33 cellular contexts compared by ENCODE assay signal in the genomic region with DNA sequence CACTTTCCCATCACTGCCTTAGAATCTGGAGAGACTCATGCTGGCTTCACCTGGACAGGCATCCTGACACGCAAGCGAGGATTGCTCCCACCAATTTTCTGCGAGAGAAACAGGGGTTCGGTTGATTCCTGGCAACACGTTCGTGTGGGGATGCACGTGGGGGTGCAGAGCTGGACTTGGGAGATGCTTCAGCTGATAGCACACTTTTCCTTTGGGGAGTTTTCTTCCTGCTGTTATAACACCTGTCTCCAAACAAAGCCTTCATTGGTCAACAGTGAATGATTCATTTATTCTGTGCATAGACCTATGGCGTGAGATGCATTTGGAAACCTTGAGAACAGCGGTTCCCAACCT.
"Had no signal": no experiment of that assay in that cellular context is flagged by ENCODE, and none has a peak within 500 bp of the region (broad histone marks: within the 10 kb centered on the region; RNA-seq: fewer than 3 reads in every experiment).

No MANE protein-coding gene starts in this region.

- H3K4me2 ChIP-seq: KMS-11 had no signal

- H3K4me3 ChIP-seq: MG63 had no signal

- H3K9ac ChIP-seq: KMS-11 had no signal

- H3K36me3 ChIP-seq: MG63 had no signal

- DNase-seq: Karpas-422, Kasumi-1, KG1, MM.1S, MV-4-11, NCI-H1048, NCI-H1092, NCI-H1092 treated with DMSO at 0.1 percent for 48 hours, NCI-H1105 treated with DMSO at 0.1 percent for 48 hours, NCI-H1417, NCI-H1417 treated with DMSO at 0.1 percent for 48 hours, NCI-H1436, NCI-H1436 treated with DMSO at 0.1 percent for 48 hours, NCI-H146, NCI-H1694, NCI-H187, NCI-H187 treated with DMSO at 0.1 percent for 48 hours, NCI-H1930, NCI-H2029, NCI-H2029 treated with DMSO at 0.1 percent for 48 hours, NCI-H2081, NCI-H2081 treated with DMSO at 0.1 percent for 48 hours, NCI-H2107, NCI-H2171, NCI-H2171 treated with DMSO at 0.1 percent for 48 hours, NCI-H2227 treated with DMSO at 0.1 percent for 48 hours, NCI-H226, NCI-H345, NCI-H446, NCI-H446 treated with DMSO at 0.1 percent for 48 hours, NCI-H510A had no signal

- H3K27me3 ChIP-seq: MG63 had no signal

- H3K27ac ChIP-seq: KMS-11 had no signal
